Comparison of ENCODE assay signal across 7 cellular contexts in genomic region chr13:21849323-21849722, GRCh38.
DNase-seq lines count a peak whose midpoint lies in the region; ATAC-seq and TF ChIP-seq lines count a peak whose summit lies in the region.

No MANE protein-coding gene starts in this region.

- no peaks in the 10 kb centered on the region for H3K36me3 ChIP-seq in GM06990 (ENCODE audit: control insufficient read depth, insufficient read depth, low read length)
- no peaks in the 10 kb centered on the region for H3K36me3 ChIP-seq in SU-DHL-6 (ENCODE audit: low read length)
- no peaks in the 10 kb centered on the region for H3K36me3 ChIP-seq in heart right ventricle
- H3K36me3 ChIP-seq in thoracic aorta, result no peaks in the 10 kb centered on the region

- H3K27ac ChIP-seq in SU-DHL-6 (ENCODE audit: low read depth, low read length) (no peak overlapping the region), heart right ventricle (no peak overlapping the region), thoracic aorta (peak overlapping the region in 1 of 2 donors; percentile 25)

- intact Hi-C loops in heart right ventricle (cut with DNase I), result loop anchor here in 1 of 10 donors (10.0 kb wide), 1 partner anchor 425 kb away; no protein-coding TSS in a partner anchor

- H3K9ac ChIP-seq in SU-DHL-6 (ENCODE audit: low read length), result no peak overlapping the region

- H2AFZ ChIP-seq in SU-DHL-6 (ENCODE audit: low read depth, low read length, severe bottlenecking), result no peak overlapping the region

- DNase-seq in GM06990 (ENCODE audit: extremely low read depth, insufficient read length) (no peak), heart right ventricle (no peak), thoracic aorta (ENCODE audit: low spot score) (no peak)
- peak; percentile 57 for DNase-seq in Jurkat, Clone E6-1 (ENCODE audit: low read depth, low spot score)

- no peaks in the 10 kb centered on the region for H3F3A ChIP-seq in SU-DHL-6 (ENCODE audit: insufficient read depth)

- no peak overlapping the region for H3K4me2 ChIP-seq in SU-DHL-6 (ENCODE audit: low read depth, low read length, poor library complexity, severe bottlenecking)

- H4K20me1 ChIP-seq in SU-DHL-6 (ENCODE audit: low read depth, low read length), result no peaks in the 10 kb centered on the region

- H3K27me3 ChIP-seq in GM06990 (replicated peaks; ENCODE audit: control insufficient read depth, insufficient read depth, low read length), result no peaks in the 10 kb centered on the region
- H3K27me3 ChIP-seq in SU-DHL-6 (ENCODE audit: low read length), result no peaks in the 10 kb centered on the region
- H3K27me3 ChIP-seq in heart right ventricle, result no peaks in the 10 kb centered on the region
- H3K27me3 ChIP-seq in thoracic aorta (replicated peaks; ENCODE audit: insufficient read depth), result no peaks in the 10 kb centered on the region

- H3K4me1 ChIP-seq in heart right ventricle, result peaks cover 0 to 12% (median 0%) of the 10 kb centered on the region in 9 donors
- H3K4me1 ChIP-seq in thoracic aorta (ENCODE audit: control insufficient read depth in 1 of 2, low read depth in 2 of 2), result peaks cover 7 to 23% of the 10 kb centered on the region in 2 donors

- WGBS in heart right ventricle, 2 donors, result 40 to 41% methylated on average over 2 of the region's 2 CpGs

- H3K9me3 ChIP-seq in SU-DHL-6 (ENCODE audit: insufficient read depth, low read length) (no peaks in the 10 kb centered on the region), heart right ventricle (no peaks in the 10 kb centered on the region), thoracic aorta (no peaks in the 10 kb centered on the region)

- no peaks in the 10 kb centered on the region for H3K79me2 ChIP-seq in SU-DHL-6 (ENCODE audit: insufficient read depth, low read length)

- no peaks in the 10 kb centered on the region for H3K9me2 ChIP-seq in SU-DHL-6 (replicated peaks; ENCODE audit: insufficient read depth, low read length)

- TF ChIP-seq CTCF in GM06990 (IDR thresholded peaks at IDR 0.05; ENCODE audit: insufficient read depth, low read length, poor library complexity, severe bottlenecking) (peak; percentile 43), SU-DHL-6 (IDR thresholded peaks at IDR 0.05; ENCODE audit: insufficient read depth, low read length, poor library complexity, severe bottlenecking) (peak; percentile 11), heart right ventricle (IDR thresholded peaks at IDR 0.05) (peak; percentile 23 to 61 (median 58)), thoracic aorta (IDR thresholded peaks at IDR 0.05) (peak; percentile 50)

- H3K4me3 ChIP-seq in GM06990 (replicated peaks; ENCODE audit: low read depth, low read length) (no peak overlapping the region), SU-DHL-6 (ENCODE audit: insufficient read depth, low read length, poor library complexity, severe bottlenecking) (no peak overlapping the region), heart right ventricle (no peak overlapping the region), thoracic aorta (no peak overlapping the region)
- no peak overlapping the region for H3K4me3 ChIP-seq in Jurkat, Clone E6-1 (ENCODE audit: low read length)

- ATAC-seq in GM19452 (IDR thresholded peaks at IDR 0.05; ENCODE audit: unreplicated experiment) (peak; percentile 83), heart right ventricle (peak; percentile 42 to 78 (median 68)), thoracic aorta (ENCODE audit: insufficient number of reproducible peaks, low FRiP score, low read depth) (peak; percentile 43), GM19467 (IDR thresholded peaks at IDR 0.05; ENCODE audit: unreplicated experiment) (no peak)
